Comparison of ENCODE assay signal across 1 cellular context in the genomic region with DNA sequence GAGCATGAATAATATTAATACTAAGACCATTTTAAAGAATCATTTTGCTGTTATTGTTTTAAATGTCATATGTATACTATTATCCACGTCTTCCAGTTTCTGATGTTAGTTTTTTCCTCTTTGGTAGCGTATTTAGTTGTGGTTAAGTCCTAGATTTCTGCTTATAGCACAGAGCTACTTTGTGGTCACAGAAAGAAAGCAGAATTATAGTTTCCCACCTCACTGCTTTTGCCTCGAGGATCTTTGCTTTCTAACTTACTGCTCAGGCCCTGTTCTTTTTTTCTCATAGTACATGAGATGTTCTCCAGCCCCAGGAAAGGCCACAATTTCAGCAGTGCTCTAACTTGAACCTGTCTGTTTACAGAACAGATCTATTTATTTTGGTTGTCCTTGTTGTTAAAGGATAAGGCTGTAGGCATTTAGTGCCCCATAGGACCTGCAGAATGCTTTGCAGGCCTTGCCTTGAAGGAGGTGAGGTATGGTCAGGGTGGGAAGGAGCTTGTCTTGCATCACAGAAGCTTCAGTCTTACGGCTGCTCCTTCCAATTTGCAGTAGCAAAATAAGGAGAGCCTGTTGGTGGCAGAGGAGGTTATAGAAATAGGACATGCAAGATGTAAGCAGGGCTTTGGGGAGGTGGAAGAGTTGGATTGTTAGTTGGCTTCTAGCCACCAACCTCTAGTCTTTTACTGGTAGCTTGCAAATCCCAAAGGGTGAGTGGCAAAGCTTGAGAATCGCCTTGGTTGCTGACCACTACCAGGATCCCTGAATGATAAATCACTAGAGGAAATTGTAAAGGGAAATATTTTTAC.
TF ChIP-seq lines count a peak whose summit lies in the region.

No MANE protein-coding gene starts in this region.

TF ChIP-seq in SK-N-SH treated with all-trans-retinoic acid at 6 μM for 48 hours, 23 proteins besides CTCF, POLR2A, EP300 and RAD21:
- TF ChIP-seq, protein P1, sequence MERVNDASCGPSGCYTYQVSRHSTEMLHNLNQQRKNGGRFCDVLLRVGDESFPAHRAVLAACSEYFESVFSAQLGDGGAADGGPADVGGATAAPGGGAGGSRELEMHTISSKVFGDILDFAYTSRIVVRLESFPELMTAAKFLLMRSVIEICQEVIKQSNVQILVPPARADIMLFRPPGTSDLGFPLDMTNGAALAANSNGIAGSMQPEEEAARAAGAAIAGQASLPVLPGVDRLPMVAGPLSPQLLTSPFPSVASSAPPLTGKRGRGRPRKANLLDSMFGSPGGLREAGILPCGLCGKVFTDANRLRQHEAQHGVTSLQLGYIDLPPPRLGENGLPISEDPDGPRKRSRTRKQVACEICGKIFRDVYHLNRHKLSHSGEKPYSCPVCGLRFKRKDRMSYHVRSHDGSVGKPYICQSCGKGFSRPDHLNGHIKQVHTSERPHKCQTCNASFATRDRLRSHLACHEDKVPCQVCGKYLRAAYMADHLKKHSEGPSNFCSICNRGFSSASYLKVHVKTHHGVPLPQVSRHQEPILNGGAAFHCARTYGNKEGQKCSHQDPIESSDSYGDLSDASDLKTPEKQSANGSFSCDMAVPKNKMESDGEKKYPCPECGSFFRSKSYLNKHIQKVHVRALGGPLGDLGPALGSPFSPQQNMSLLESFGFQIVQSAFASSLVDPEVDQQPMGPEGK (CRISPR knock-in tag; IDR thresholded peaks at IDR 0.05; ENCODE audit: borderline replicate concordance): no peak
- TF ChIP-seq, protein P2, sequence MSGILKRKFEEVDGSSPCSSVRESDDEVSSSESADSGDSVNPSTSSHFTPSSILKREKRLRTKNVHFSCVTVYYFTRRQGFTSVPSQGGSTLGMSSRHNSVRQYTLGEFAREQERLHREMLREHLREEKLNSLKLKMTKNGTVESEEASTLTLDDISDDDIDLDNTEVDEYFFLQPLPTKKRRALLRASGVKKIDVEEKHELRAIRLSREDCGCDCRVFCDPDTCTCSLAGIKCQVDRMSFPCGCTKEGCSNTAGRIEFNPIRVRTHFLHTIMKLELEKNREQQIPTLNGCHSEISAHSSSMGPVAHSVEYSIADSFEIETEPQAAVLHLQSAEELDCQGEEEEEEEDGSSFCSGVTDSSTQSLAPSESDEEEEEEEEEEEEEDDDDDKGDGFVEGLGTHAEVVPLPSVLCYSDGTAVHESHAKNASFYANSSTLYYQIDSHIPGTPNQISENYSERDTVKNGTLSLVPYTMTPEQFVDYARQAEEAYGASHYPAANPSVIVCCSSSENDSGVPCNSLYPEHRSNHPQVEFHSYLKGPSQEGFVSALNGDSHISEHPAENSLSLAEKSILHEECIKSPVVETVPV (CRISPR knock-in tag; IDR thresholded peaks at IDR 0.05): no peak
- no peak for TF ChIP-seq ZFP3 (CRISPR knock-in tag; IDR thresholded peaks at IDR 0.05)
- TF ChIP-seq ARNTL (CRISPR knock-in tag; IDR thresholded peaks at IDR 0.05; ENCODE audit: borderline replicate concordance, low read depth): no peak
